ENCODE assay signal across 12 cellular contexts in genomic region chr12:62834971-62835547, GRCh38.
DNase-seq lines count a peak whose midpoint lies in the region; TF ChIP-seq lines count a peak whose summit lies in the region.
"Had no signal": no experiment of that assay in that cellular context is flagged by ENCODE, and none has a peak within 500 bp of the region (broad histone marks: within the 10 kb centered on the region; RNA-seq: fewer than 3 reads in every experiment).

No MANE protein-coding gene starts in this region.

- H4K20me1 ChIP-seq in GM23248 (ENCODE audit: insufficient read depth) = no peaks in the 10 kb centered on the region

- H3K4me2 ChIP-seq in GM23248 (ENCODE audit: unreplicated experiment) = no peak overlapping the region

- H2AFZ ChIP-seq in GM23248 = 0 out of 2 replicates have a peak overlapping the region, but pooled peaks have one; percentile 29

- whole genome bisulfite sequencing in GM23248 (ENCODE audit: low coverage in 1 of 2, low lambda C conversion rate in 2 of 2, missing lambda C conversion rate in 2 of 2), 2 experiments = 49 to 50% methylated on average over 10 of the region's 10 CpGs

- TF ChIP-seq CTCF in fibroblast of the aortic adventitia (IDR thresholded peaks at IDR 0.05; ENCODE audit: insufficient read depth, low read length) = no peak

- H3K27ac ChIP-seq in GM23248 = no peak overlapping the region
- H3K27ac ChIP-seq: cardiac muscle cell had no signal

- H3K4me3 ChIP-seq in GM23248 (no peak overlapping the region), fibroblast of the aortic adventitia (ENCODE audit: low read depth, low read length) (no peak overlapping the region)
- H3K4me3 ChIP-seq: cardiac muscle cell had no signal

- H3K9me2 ChIP-seq in GM23248 (ENCODE audit: insufficient read depth) = no peaks in the 10 kb centered on the region

- no peaks in the 10 kb centered on the region for H3K27me3 ChIP-seq in GM23248 (replicated peaks; ENCODE audit: insufficient read depth)

- DNase-seq in ACHN (peak; percentile 68), GM23248 (peak; percentile 67), RPMI8226 (peak; percentile 25), fibroblast of the aortic adventitia (ENCODE audit: low read depth) (peak; percentile 39), NCI-H1105 treated with DMSO at 0.1 percent for 48 hours (lab: John Stamatoyannopoulos, UW) (no peak), HT-29 (ENCODE audit: low spot score) (no peak)
- DNase-seq in activated CD4-positive, CD25-positive, alpha-beta regulatory T cell treated with anti-CD3 and anti-CD28 coated beads, Interleukin-2, amount 50 U/mL, for 72 hours = no peak
- DNase-seq in activated CD4-positive, alpha-beta T cell treated with anti-CD3 and anti-CD28 coated beads for 48 hours = no peak
- DNase-seq: activated CD4-positive, alpha-beta T cell treated with anti-CD3 and anti-CD28 coated beads for 1 hour; NCI-H524; stimulated activated CD4-positive, alpha-beta T cell treated with anti-CD3 and anti-CD28 coated beads, Interleukin-12 subunit alpha, Interleukin-12 subunit beta, amount 100 ng/mL, for 4 hours had no signal

- no peaks in the 10 kb centered on the region for H3F3A ChIP-seq in GM23248 (ENCODE audit: insufficient read depth)

- H3K79me2 ChIP-seq in GM23248 (ENCODE audit: insufficient read depth) = no peaks in the 10 kb centered on the region

- no peak overlapping the region for H3K9ac ChIP-seq in GM23248

- in situ Hi-C loops in ACHN (cut with HindIII; ENCODE audit: low pct_ligation_motif_present, low pct_unique_long_range_greater_than_20kb, low sequenced_read_pairs) = no loop called here
- in situ Hi-C loops in GM23248 (cut with MboI) = no loop called here

- no peaks in the 10 kb centered on the region for H3K9me3 ChIP-seq in GM23248 (ENCODE audit: low read depth)

- no peaks in the 10 kb centered on the region for H3K36me3 ChIP-seq in GM23248 (ENCODE audit: low read depth)
- H3K36me3 ChIP-seq: cardiac muscle cell had no signal

- H3K4me1 ChIP-seq in GM23248 (ENCODE audit: insufficient read depth) = no peaks in the 10 kb centered on the region

Comparison
In these comparisons a context has a peak if more than half of its experiments do, and no peak if none do; other contexts are left out.
1. DNase-seq: peak in ACHN (single experiment), GM23248 (single experiment), RPMI8226 (single experiment) and fibroblast of the aortic adventitia (single experiment); none in activated CD4-positive, CD25-positive, alpha-beta regulatory T cell treated with anti-CD3 and anti-CD28 coated beads, Interleukin-2, amount 50 U/mL, for 72 hours (single experiment), NCI-H1105 treated with DMSO at 0.1 percent for 48 hours (single experiment), HT-29 (single experiment) and activated CD4-positive, alpha-beta T cell treated with anti-CD3 and anti-CD28 coated beads for 48 hours (single experiment).